ENCODE assay signal across 8 cellular contexts in the genomic region with DNA sequence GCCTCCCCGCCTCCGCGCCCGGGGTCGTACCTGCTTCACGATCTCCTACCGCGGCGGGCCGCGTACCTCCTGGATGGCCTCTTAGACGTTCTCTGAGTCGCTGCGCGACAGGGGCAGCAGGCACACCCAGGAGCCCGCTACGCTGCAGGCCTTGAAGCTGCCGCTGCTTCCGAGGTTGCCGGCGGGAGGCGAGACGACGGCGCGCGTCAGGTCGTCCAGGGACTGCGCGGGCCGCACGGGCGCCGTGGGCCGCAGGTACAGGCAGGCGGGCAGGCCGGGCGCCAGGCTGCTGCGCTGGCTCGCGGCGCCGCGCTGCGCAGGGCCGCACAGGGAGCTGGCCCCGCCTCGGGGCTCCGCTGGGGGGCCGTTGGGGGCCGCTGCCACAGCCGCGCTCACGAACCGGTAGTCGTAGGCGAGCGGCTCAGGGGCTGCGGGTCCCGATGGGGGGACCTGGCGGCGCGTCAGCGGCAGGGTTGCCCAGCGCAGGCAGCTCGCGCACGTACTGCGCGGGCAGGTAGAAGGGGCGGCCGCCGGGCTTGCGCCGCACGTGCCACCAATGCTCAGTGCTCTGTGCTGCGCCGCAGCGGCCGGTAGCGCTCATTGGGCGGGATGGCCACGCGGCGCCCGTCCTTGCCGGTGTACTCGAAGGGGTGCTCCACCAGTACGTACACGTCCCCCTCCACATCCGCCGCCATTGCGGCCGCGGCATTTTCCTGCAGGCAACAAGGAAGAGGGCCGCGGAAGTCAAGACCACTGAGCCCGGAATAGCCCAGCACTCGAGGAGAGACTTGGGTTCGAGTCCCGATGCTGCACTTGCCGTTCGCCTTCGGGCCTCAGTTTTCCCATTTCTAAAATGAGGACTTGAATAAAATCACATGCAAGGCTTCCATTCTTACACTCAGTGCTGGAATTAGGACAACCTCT.
DNase-seq lines count a peak whose midpoint lies in the region; ATAC-seq, FAIRE-seq and TF ChIP-seq lines count a peak whose summit lies in the region.

No MANE protein-coding gene starts in this region.

- dilution Hi-C loops in keratinocyte (cut with MboI; ENCODE audit: extremely low pct_ligation_motif_present, low sequenced_read_pairs): no loop called here

- H3K4me3 Mint-ChIP-seq in activated naive CD8-positive, alpha-beta T cell treated with anti-CD3 and anti-CD28 coated beads, Interleukin-2, amount 10 ng/mL, durations not matched to agents 7 days and 5 days: peak overlapping the region; percentile 50
- H3K4me3 Mint-ChIP-seq in stimulated activated naive CD8-positive, alpha-beta T cell treated with anti-CD3 and anti-CD28 coated beads, Interleukin-15, Interleukin-2, amounts not matched to agents 100 ng/mL and 50 ng/mL, for 24 hours: peak overlapping the region; percentile 37

- H3K4me1 ChIP-seq in HUES48 (ENCODE audit: control insufficient read depth, insufficient read depth, low read length) (peaks cover 19% of the 10 kb centered on the region), keratinocyte (ENCODE audit: control insufficient read depth, extremely low read depth, insufficient read depth, low read length) (peaks cover 30% of the 10 kb centered on the region)

- peak; percentile 3 for ATAC-seq in activated naive CD8-positive, alpha-beta T cell treated with anti-CD3 and anti-CD28 coated beads, Interleukin-2, amount 10 ng/mL, durations not matched to agents 7 days and 5 days (ENCODE audit: low read depth)
- no peak for ATAC-seq in HG03280 (IDR thresholded peaks at IDR 0.05; ENCODE audit: unreplicated experiment)

- H3K9me3 Mint-ChIP-seq in activated naive CD8-positive, alpha-beta T cell treated with anti-CD3 and anti-CD28 coated beads, Interleukin-2, amount 10 ng/mL, durations not matched to agents 7 days and 5 days: no peaks in the 10 kb centered on the region
- no peaks in the 10 kb centered on the region for H3K9me3 Mint-ChIP-seq in stimulated activated naive CD8-positive, alpha-beta T cell treated with anti-CD3 and anti-CD28 coated beads, Interleukin-15, Interleukin-2, amounts not matched to agents 100 ng/mL and 50 ng/mL, for 24 hours

- POLR2A ChIA-PET in activated naive CD8-positive, alpha-beta T cell treated with anti-CD3 and anti-CD28 coated beads, Interleukin-2, amount 10 ng/mL, durations not matched to agents 7 days and 5 days (lab: Charles Lee): no interaction called here

- H3K9me3 ChIP-seq in HUES48 (ENCODE audit: control insufficient read depth, insufficient read depth, low read length) (no peaks in the 10 kb centered on the region), keratinocyte (ENCODE audit: control insufficient read depth, low read depth, low read length) (no peaks in the 10 kb centered on the region)

- H3K79me2 ChIP-seq in keratinocyte (ENCODE audit: control insufficient read depth, insufficient read depth, low read length): peaks cover 2% of the 10 kb centered on the region

- H3K36me3 ChIP-seq in HUES48 (ENCODE audit: control insufficient read depth, insufficient read depth, low read length) (no peaks in the 10 kb centered on the region), keratinocyte (ENCODE audit: control insufficient read depth in 2 of 2, extremely low read depth in 1 of 2, insufficient read depth in 2 of 2, low read length in 2 of 2) (peaks cover 0 to 10% of the 10 kb centered on the region in 2 experiments)

- H3K4me2 ChIP-seq in keratinocyte (ENCODE audit: control insufficient read depth, extremely low read depth, insufficient read depth, low read depth, low read length): peak overlapping the region; percentile 32

- peaks cover 3% of the 10 kb centered on the region for H3K36me3 Mint-ChIP-seq in activated naive CD8-positive, alpha-beta T cell treated with anti-CD3 and anti-CD28 coated beads, Interleukin-2, amount 10 ng/mL, durations not matched to agents 7 days and 5 days
- H3K36me3 Mint-ChIP-seq in stimulated activated naive CD8-positive, alpha-beta T cell treated with anti-CD3 and anti-CD28 coated beads, Interleukin-15, Interleukin-2, amounts not matched to agents 100 ng/mL and 50 ng/mL, for 24 hours (ENCODE audit: low read depth): no peaks in the 10 kb centered on the region

- FAIRE-seq in keratinocyte (lab: Jason Lieb, UNC): peak; percentile 20

- H3K4me1 Mint-ChIP-seq in activated naive CD8-positive, alpha-beta T cell treated with anti-CD3 and anti-CD28 coated beads, Interleukin-2, amount 10 ng/mL, durations not matched to agents 7 days and 5 days: peaks cover 28% of the 10 kb centered on the region
- peaks cover 42% of the 10 kb centered on the region for H3K4me1 Mint-ChIP-seq in stimulated activated naive CD8-positive, alpha-beta T cell treated with anti-CD3 and anti-CD28 coated beads, Interleukin-15, Interleukin-2, amounts not matched to agents 100 ng/mL and 50 ng/mL, for 24 hours (ENCODE audit: low read depth)

- H2AFZ ChIP-seq in keratinocyte (ENCODE audit: control insufficient read depth, low read length): no peak overlapping the region

- H3K4me3 ChIP-seq in HUES48 (ENCODE audit: low read depth, low read length) (peak overlapping the region; percentile 54), keratinocyte (ENCODE audit: control insufficient read depth in 2 of 3, extremely low read depth in 1 of 3, insufficient read depth in 2 of 3, low read depth in 1 of 3, low read length in 3 of 3) (peak overlapping the region in 2 of 3 experiments; percentile 3 to 20)

- H3K27ac ChIP-seq in HUES48 (ENCODE audit: low read depth, low read length) (no peak overlapping the region), keratinocyte (ENCODE audit: control insufficient read depth, insufficient read depth, low read length) (no peak overlapping the region)

- no peak overlapping the region for H3K27ac Mint-ChIP-seq in activated naive CD8-positive, alpha-beta T cell treated with anti-CD3 and anti-CD28 coated beads, Interleukin-2, amount 10 ng/mL, durations not matched to agents 7 days and 5 days
- H3K27ac Mint-ChIP-seq in stimulated activated naive CD8-positive, alpha-beta T cell treated with anti-CD3 and anti-CD28 coated beads, Interleukin-15, Interleukin-2, amounts not matched to agents 100 ng/mL and 50 ng/mL, for 24 hours: no peak overlapping the region

- H3K9me1 ChIP-seq in keratinocyte (ENCODE audit: control insufficient read depth, extremely low read depth, insufficient read depth, low read length): no peaks in the 10 kb centered on the region

- H3K9ac ChIP-seq in HUES48 (ENCODE audit: low read depth, low read length) (no peak overlapping the region), keratinocyte (ENCODE audit: control insufficient read depth, extremely low read depth, insufficient read depth, low read length) (no peak overlapping the region)

- H4K20me1 ChIP-seq in keratinocyte (ENCODE audit: control insufficient read depth, extremely low read depth, insufficient read depth, low read length): no peaks in the 10 kb centered on the region

- H3K27me3 ChIP-seq in HUES48 (ENCODE audit: control insufficient read depth, insufficient read depth, low read length): peaks cover 73% of the 10 kb centered on the region
- H3K27me3 ChIP-seq in keratinocyte (ENCODE audit: control insufficient read depth, extremely low read depth, insufficient read depth, low read length): peaks cover 10% of the 10 kb centered on the region

- peak; percentile 31 for DNase-seq in AG08396 (ENCODE audit: low spot score)
- DNase-seq in activated naive CD8-positive, alpha-beta T cell treated with anti-CD3 and anti-CD28 coated beads, Interleukin-2, amount 10 ng/mL, durations not matched to agents 7 days and 5 days: peak; percentile 65
- no peak for DNase-seq in keratinocyte (ENCODE audit: low read depth, low spot score)
- no peak for DNase-seq in GM19238 (ENCODE audit: insufficient read length, low spot score)
- no peak for DNase-seq in hippocampal formation (lab: John Stamatoyannopoulos, UW)

- TF ChIP-seq CTCF in keratinocyte (optimal IDR thresholded peaks at IDR 0.05 in 1 of 3, IDR thresholded peaks at IDR 0.05 in 1 of 3, conservative IDR thresholded peaks at IDR 0.05 in 1 of 3; ENCODE audit: extremely low read depth in 1 of 3, insufficient read depth in 2 of 3, low read length in 3 of 3): no peak

- H3K27me3 Mint-ChIP-seq in activated naive CD8-positive, alpha-beta T cell treated with anti-CD3 and anti-CD28 coated beads, Interleukin-2, amount 10 ng/mL, durations not matched to agents 7 days and 5 days: peaks cover 4% of the 10 kb centered on the region
- peaks cover 10% of the 10 kb centered on the region for H3K27me3 Mint-ChIP-seq in stimulated activated naive CD8-positive, alpha-beta T cell treated with anti-CD3 and anti-CD28 coated beads, Interleukin-15, Interleukin-2, amounts not matched to agents 100 ng/mL and 50 ng/mL, for 24 hours

Comparison
In these comparisons a context has a peak if more than half of its experiments do, and no peak if none do; other contexts are left out.
1. DNase-seq: peak in AG08396 (single experiment) and activated naive CD8-positive, alpha-beta T cell treated with anti-CD3 and anti-CD28 coated beads, Interleukin-2, amount 10 ng/mL, durations not matched to agents 7 days and 5 days (single experiment); none in keratinocyte (single experiment), GM19238 (single experiment) and hippocampal formation (0 of 2).